ENCODE assay signal across 1 cellular context in the genomic region with DNA sequence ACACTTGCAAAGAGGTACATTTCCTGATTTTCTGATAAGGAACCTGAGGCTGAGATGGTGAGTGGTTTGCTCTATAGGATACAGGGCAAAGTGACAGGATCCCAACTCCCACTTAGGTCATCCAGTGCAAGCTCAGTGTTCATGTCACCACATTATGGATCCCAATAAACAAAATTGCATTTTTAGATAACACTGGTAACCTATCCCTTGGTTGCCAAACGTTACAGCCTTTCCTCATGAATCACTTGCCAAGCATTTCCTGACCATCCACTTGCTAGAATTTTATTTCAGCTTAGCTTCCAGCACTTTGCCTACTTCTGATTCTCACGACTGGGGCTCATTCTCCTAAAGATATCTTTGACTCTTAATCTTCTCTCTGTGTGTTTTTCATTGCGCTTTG.
TF ChIP-seq lines count a peak whose summit lies in the region.

No MANE protein-coding gene starts in this region.

TF ChIP-seq in H1, 55 proteins besides CTCF, POLR2A, EP300 and RAD21 (continued from another document):
- TF ChIP-seq TBP (IDR thresholded peaks at IDR 0.05; ENCODE audit: low read depth, low read length) (no peak), CBX5 (IDR thresholded peaks at IDR 0.05; ENCODE audit: low read depth, low read length) (no peak), MAFK (IDR thresholded peaks at IDR 0.05; ENCODE audit: low read depth, low read length) (no peak), KDM4A (IDR thresholded peaks at IDR 0.05; ENCODE audit: low read depth, low read length, severe bottlenecking) (no peak), YY1 (IDR thresholded peaks at IDR 0.05; ENCODE audit: low read depth, low read length) (no peak), POLR2AphosphoS5 (IDR thresholded peaks at IDR 0.05; ENCODE audit: low read depth, low read length) (no peak), SIX5 (IDR thresholded peaks at IDR 0.05; ENCODE audit: low read depth, low read length) (no peak)
TF ChIP-seq in H1: peak in this region for 0.
